In the genomic region with DNA sequence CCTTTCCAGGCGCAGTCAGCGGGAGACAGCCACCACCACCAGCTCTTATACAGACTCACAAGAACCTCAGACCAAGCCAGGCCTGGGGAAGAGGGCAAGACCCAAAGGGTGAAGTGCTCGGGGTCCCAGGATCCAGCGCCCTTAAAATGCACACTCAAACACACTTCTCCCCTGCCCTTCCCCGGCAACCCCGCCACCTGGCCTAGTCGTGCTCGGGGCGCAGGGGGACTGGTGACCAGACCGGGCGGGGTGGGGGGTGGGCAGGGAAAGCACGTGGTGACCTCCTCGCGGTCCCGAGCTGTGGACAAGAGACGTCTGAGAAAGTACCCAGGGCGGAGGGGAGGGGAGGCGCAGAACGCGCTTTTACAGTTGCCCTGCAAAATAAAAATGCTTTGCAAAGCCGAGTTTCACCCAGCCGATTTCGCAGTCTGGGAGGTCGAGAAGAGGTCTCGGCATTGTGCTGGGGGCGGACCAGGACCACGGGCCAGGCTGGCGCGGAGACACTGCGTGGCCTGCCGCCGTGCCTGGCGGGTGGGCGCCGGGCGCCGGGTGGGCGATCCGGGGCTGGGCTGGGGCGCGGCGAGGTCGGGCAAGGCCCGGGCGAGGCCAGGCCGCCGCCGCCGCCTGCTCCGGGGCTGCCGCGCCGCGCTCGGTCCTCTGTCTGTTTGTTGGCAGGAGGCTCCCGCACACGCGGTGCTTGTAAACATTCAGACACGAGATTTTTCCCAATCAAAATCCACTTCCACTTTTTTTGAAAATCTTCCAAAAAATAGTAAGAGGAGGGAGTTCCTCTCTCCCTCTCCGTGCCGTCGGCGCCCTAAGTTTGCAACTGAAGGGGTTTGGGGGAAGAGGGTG, we compare ENCODE assay signal across 1 cellular context.
TF ChIP-seq lines count a peak whose summit lies in the region.

No MANE protein-coding gene starts in this region.

TF ChIP-seq in GM23338, 12 proteins besides CTCF, POLR2A, EP300 and RAD21 (continued from another document):
- TF ChIP-seq, protein P1, sequence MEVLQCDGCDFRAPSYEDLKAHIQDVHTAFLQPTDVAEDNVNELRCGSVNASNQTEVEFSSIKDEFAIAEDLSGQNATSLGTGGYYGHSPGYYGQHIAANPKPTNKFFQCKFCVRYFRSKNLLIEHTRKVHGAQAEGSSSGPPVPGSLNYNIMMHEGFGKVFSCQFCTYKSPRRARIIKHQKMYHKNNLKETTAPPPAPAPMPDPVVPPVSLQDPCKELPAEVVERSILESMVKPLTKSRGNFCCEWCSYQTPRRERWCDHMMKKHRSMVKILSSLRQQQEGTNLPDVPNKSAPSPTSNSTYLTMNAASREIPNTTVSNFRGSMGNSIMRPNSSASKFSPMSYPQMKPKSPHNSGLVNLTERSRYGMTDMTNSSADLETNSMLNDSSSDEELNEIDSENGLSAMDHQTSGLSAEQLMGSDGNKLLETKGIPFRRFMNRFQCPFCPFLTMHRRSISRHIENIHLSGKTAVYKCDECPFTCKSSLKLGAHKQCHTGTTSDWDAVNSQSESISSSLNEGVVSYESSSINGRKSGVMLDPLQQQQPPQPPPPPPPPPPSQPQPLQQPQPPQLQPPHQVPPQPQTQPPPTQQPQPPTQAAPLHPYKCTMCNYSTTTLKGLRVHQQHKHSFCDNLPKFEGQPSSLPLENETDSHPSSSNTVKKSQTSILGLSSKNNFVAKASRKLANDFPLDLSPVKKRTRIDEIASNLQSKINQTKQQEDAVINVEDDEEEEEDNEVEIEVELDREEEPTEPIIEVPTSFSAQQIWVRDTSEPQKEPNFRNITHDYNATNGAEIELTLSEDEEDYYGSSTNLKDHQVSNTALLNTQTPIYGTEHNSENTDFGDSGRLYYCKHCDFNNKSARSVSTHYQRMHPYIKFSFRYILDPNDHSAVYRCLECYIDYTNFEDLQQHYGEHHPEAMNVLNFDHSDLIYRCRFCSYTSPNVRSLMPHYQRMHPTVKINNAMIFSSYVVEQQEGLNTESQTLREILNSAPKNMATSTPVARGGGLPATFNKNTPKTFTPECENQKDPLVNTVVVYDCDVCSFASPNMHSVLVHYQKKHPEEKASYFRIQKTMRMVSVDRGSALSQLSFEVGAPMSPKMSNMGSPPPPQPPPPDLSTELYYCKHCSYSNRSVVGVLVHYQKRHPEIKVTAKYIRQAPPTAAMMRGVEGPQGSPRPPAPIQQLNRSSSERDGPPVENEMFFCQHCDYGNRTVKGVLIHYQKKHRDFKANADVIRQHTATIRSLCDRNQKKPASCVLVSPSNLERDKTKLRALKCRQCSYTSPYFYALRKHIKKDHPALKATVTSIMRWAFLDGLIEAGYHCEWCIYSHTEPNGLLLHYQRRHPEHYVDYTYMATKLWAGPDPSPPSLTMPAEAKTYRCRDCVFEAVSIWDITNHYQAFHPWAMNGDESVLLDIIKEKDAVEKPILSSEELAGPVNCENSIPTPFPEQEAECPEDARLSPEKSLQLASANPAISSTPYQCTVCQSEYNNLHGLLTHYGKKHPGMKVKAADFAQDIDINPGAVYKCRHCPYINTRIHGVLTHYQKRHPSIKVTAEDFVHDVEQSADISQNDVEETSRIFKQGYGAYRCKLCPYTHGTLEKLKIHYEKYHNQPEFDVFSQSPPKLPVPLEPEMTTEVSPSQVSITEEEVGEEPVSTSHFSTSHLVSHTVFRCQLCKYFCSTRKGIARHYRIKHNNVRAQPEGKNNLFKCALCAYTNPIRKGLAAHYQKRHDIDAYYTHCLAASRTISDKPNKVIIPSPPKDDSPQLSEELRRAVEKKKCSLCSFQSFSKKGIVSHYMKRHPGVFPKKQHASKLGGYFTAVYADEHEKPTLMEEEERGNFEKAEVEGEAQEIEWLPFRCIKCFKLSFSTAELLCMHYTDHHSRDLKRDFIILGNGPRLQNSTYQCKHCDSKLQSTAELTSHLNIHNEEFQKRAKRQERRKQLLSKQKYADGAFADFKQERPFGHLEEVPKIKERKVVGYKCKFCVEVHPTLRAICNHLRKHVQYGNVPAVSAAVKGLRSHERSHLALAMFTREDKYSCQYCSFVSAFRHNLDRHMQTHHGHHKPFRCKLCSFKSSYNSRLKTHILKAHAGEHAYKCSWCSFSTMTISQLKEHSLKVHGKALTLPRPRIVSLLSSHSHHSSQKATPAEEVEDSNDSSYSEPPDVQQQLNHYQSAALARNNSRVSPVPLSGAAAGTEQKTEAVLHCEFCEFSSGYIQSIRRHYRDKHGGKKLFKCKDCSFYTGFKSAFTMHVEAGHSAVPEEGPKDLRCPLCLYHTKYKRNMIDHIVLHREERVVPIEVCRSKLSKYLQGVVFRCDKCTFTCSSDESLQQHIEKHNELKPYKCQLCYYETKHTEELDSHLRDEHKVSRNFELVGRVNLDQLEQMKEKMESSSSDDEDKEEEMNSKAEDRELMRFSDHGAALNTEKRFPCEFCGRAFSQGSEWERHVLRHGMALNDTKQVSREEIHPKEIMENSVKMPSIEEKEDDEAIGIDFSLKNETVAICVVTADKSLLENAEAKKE (CRISPR knock-in tag; IDR thresholded peaks at IDR 0.05) = no peak
- no peak for TF ChIP-seq ZNF331 (CRISPR knock-in tag; IDR thresholded peaks at IDR 0.05; ENCODE audit: low read depth)
- TF ChIP-seq, protein P2, sequence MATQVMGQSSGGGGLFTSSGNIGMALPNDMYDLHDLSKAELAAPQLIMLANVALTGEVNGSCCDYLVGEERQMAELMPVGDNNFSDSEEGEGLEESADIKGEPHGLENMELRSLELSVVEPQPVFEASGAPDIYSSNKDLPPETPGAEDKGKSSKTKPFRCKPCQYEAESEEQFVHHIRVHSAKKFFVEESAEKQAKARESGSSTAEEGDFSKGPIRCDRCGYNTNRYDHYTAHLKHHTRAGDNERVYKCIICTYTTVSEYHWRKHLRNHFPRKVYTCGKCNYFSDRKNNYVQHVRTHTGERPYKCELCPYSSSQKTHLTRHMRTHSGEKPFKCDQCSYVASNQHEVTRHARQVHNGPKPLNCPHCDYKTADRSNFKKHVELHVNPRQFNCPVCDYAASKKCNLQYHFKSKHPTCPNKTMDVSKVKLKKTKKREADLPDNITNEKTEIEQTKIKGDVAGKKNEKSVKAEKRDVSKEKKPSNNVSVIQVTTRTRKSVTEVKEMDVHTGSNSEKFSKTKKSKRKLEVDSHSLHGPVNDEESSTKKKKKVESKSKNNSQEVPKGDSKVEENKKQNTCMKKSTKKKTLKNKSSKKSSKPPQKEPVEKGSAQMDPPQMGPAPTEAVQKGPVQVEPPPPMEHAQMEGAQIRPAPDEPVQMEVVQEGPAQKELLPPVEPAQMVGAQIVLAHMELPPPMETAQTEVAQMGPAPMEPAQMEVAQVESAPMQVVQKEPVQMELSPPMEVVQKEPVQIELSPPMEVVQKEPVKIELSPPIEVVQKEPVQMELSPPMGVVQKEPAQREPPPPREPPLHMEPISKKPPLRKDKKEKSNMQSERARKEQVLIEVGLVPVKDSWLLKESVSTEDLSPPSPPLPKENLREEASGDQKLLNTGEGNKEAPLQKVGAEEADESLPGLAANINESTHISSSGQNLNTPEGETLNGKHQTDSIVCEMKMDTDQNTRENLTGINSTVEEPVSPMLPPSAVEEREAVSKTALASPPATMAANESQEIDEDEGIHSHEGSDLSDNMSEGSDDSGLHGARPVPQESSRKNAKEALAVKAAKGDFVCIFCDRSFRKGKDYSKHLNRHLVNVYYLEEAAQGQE (IDR thresholded peaks at IDR 0.05; ENCODE audit: unreplicated experiment) = no peak
TF ChIP-seq in GM23338: peak in this region for 0.
